In the genomic region with DNA sequence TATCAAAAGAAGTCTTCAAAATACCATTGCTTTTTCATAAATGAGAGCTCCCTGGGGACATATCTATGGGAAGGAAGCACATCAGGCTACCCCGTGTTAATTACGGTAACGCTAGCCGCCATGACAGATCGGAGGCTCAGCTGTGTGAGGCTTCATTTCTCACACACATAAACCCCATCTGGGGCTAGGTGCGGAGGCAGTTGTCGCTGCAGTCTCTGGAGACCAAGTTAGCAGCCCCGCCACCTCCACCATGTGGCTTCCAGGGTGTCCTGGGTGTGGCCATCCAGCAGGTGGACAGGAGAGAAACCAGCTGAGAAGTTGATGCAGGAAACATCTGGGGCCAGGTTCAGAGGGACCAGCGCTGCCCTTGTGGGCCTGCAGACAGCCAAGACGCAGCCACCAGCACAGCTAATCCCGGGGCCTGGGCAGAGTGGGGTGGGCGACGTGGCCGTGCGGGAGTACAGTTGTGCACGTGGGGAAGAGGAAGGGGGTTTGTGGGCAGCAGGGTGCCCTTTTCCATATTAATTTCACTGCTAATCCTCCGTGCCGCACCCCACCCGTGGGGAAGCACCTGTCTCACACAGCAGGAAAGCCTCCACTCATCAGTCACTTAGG, we compare ENCODE assay signal across 27 cellular contexts.
"Had no signal": no experiment of that assay in that cellular context is flagged by ENCODE, and none has a peak within 500 bp of the region (broad histone marks: within the 10 kb centered on the region; RNA-seq: fewer than 3 reads in every experiment).

No MANE protein-coding gene starts in this region.

- H3K4me3 ChIP-seq: colonic mucosa, esophagus muscularis mucosa, gastroesophageal sphincter, heart left ventricle, left lung, lower lobe of right lung, right lobe of liver, testis, tibial artery, vagina had no signal

- H2AFZ ChIP-seq: parathyroid adenoma had no signal

- H3K36me3 Mint-ChIP-seq: memory B cell; natural killer cell treated with Interleukin-12 subunit alpha and Interleukin-12 subunit beta and Interleukin-15 and Interleukin-18, amount 100 ng/mL, for 72 hours had no signal

- DNase-seq: colonic mucosa; effector CD8-positive, alpha-beta T cell; endodermal cell; foreskin keratinocyte; hippocampal formation; left lung; lower lobe of right lung; right lobe of liver; small intestine; stimulated activated CD4-positive, alpha-beta T cell treated with anti-CD3 and anti-CD28 coated beads, Interleukin-12 subunit alpha, Interleukin-12 subunit beta, amount 100 ng/mL, for 4 hours; stimulated activated CD4-positive, alpha-beta T cell treated with anti-CD3 and anti-CD28 coated beads, Interleukin-2, amount 100 ng/mL, for 24 hours; stimulated activated CD4-positive, alpha-beta T cell treated with anti-CD3 and anti-CD28 coated beads, Interleukin-4, amount 100 ng/mL, for 24 hours; stimulated activated naive CD8-positive, alpha-beta T cell treated with anti-CD3 and anti-CD28 coated beads, Interleukin-15, Interleukin-2, amounts not matched to agents 100 U/mL and 50 U/mL, for 24 hours; substantia nigra; tibial artery had no signal

- H3K9ac ChIP-seq: parathyroid adenoma had no signal

- H3K9me3 Mint-ChIP-seq: endodermal cell, memory B cell had no signal

- ATAC-seq: foreskin keratinocyte; gastroesophageal sphincter; left lung; lower lobe of right lung; natural killer cell treated with Interleukin-12 subunit alpha and Interleukin-12 subunit beta and Interleukin-15 and Interleukin-18, amount 100 ng/mL, for 72 hours; right lobe of liver; stimulated activated effector memory CD8-positive, alpha-beta T cell treated with anti-CD3 and anti-CD28 coated beads, Interleukin-12 subunit alpha, Interleukin-12 subunit beta, amount 100 ng/mL, for 72 hours; stimulated activated naive CD8-positive, alpha-beta T cell treated with anti-CD3 and anti-CD28 coated beads, Interleukin-15, Interleukin-2, amounts not matched to agents 100 U/mL and 50 U/mL, for 24 hours had no signal

- H3K27me3 ChIP-seq: colonic mucosa, esophagus muscularis mucosa, foreskin keratinocyte, gastroesophageal sphincter, heart left ventricle, left lung, right lobe of liver, testis, tibial artery, vagina had no signal

- H3K9me3 ChIP-seq: colonic mucosa, esophagus muscularis mucosa, gastroesophageal sphincter, heart left ventricle, left lung, lower lobe of right lung, right lobe of liver, testis, tibial artery, vagina had no signal

- H3K4me1 ChIP-seq: colonic mucosa, left lung, parathyroid adenoma, right lobe of liver, testis had no signal

- H3K4me1 Mint-ChIP-seq: memory B cell; stimulated activated effector memory CD8-positive, alpha-beta T cell treated with anti-CD3 and anti-CD28 coated beads, Interleukin-12 subunit alpha, Interleukin-12 subunit beta, amount 100 ng/mL, for 72 hours had no signal

- H3K36me3 ChIP-seq: colonic mucosa, esophagus muscularis mucosa, gastroesophageal sphincter, heart left ventricle, left lung, lower lobe of right lung, right lobe of liver, tibial artery, vagina had no signal

- H3K27me3 Mint-ChIP-seq: dendritic cell treated with granulocyte-macrophage colony-stimulating factor and Interleukin-4, amounts not matched to agents 40 ng/mL and 50 ng/mL, for 4 days; memory B cell; natural killer cell treated with Interleukin-12 subunit alpha and Interleukin-12 subunit beta and Interleukin-15 and Interleukin-18, amount 100 ng/mL, for 72 hours had no signal

- H3K27ac Mint-ChIP-seq: dendritic cell treated with granulocyte-macrophage colony-stimulating factor and Interleukin-4, amounts not matched to agents 40 ng/mL and 50 ng/mL, for 4 days; endodermal cell; memory B cell; natural killer cell treated with Interleukin-12 subunit alpha and Interleukin-12 subunit beta and Interleukin-15 and Interleukin-18, amount 100 ng/mL, for 72 hours; progenitor cell of endocrine pancreas; stimulated activated effector memory CD8-positive, alpha-beta T cell treated with anti-CD3 and anti-CD28 coated beads, Interleukin-12 subunit alpha, Interleukin-12 subunit beta, amount 100 ng/mL, for 72 hours had no signal

- H3K4me3 Mint-ChIP-seq: dendritic cell treated with granulocyte-macrophage colony-stimulating factor and Interleukin-4, amounts not matched to agents 40 ng/mL and 50 ng/mL, for 4 days; endodermal cell; memory B cell; natural killer cell treated with Interleukin-12 subunit alpha and Interleukin-12 subunit beta and Interleukin-15 and Interleukin-18, amount 100 ng/mL, for 72 hours; neural crest cell; stimulated activated effector memory CD8-positive, alpha-beta T cell treated with anti-CD3 and anti-CD28 coated beads, Interleukin-12 subunit alpha, Interleukin-12 subunit beta, amount 100 ng/mL, for 72 hours had no signal

- H3K27ac ChIP-seq: colonic mucosa, esophagus muscularis mucosa, foreskin keratinocyte, gastroesophageal sphincter, left lung, lower lobe of right lung, parathyroid adenoma, right lobe of liver, testis, tibial artery, vagina had no signal
